Comparison of ENCODE assay signal across 8 cellular contexts in the genomic region with DNA sequence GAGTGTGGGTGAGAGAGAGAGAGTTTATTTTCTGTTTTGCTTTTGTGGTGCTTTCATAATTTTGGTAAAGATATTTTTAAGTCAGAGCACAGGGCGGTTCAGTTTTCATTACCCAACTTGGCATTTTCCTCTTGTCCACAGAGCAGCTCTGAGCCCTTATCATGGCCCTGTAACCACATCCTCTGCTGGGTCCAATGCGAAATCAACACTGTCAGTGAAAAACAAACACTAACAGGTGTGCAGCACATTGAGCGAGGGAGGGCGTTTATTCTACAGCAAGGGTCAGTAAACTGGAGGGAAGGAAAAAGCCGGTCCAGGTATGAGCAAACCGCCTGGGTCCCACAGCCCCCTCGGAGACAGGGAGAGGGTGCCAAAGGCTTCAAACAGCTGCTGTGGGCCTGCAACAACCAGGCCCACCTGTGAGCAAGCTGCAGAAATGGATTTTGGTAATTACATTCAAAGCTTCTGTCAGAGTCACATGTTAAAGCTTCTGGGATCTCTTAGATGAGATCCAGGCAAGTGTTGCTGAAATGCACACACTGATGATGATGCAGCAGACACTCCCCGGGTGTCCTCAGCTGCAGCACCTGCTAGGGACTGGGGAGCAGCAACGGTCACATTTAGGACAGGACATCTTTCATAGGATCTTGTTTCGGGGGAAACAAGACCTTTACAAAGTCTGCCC.
DNase-seq lines count a peak whose midpoint lies in the region; ATAC-seq and TF ChIP-seq lines count a peak whose summit lies in the region.

No MANE protein-coding gene starts in this region.

- intact Hi-C loops in activated T-helper 1 cell treated with anti-CD3 and anti-CD28 coated beads, Interleukin-12 subunit alpha, Interleukin-12 subunit beta, Interleukin-2, Interleukin-4 antibody, amounts not matched to agents 30 ng/mL and 10 ng/mL and 1 ng/mL, durations not matched to agents 14 hours and 24 hours and 36 hours (cut with micrococcal nuclease) = no loop called here

- TF ChIP-seq CTCF in type B pancreatic cell (conservative IDR thresholded peaks at IDR 0.05) = no peak

- H3K4me3 Mint-ChIP-seq in activated T-helper 1 cell treated with anti-CD3 and anti-CD28 coated beads, Interleukin-12 subunit alpha, Interleukin-12 subunit beta, Interleukin-2, Interleukin-4 antibody, amounts not matched to agents 30 ng/mL and 10 ng/mL and 1 ng/mL, durations not matched to agents 14 hours and 24 hours and 36 hours = peak overlapping the region; percentile 53
- H3K4me3 Mint-ChIP-seq in type B pancreatic cell = peak overlapping the region; percentile 5

- peaks cover 43% of the 10 kb centered on the region for H3K4me1 Mint-ChIP-seq in activated T-helper 1 cell treated with anti-CD3 and anti-CD28 coated beads, Interleukin-12 subunit alpha, Interleukin-12 subunit beta, Interleukin-2, Interleukin-4 antibody, amounts not matched to agents 30 ng/mL and 10 ng/mL and 1 ng/mL, durations not matched to agents 14 hours and 24 hours and 36 hours (ENCODE audit: low read depth)
- peaks cover 26% of the 10 kb centered on the region for H3K4me1 Mint-ChIP-seq in type B pancreatic cell (ENCODE audit: unreplicated experiment)

- H3K36me3 Mint-ChIP-seq in activated T-helper 1 cell treated with anti-CD3 and anti-CD28 coated beads, Interleukin-12 subunit alpha, Interleukin-12 subunit beta, Interleukin-2, Interleukin-4 antibody, amounts not matched to agents 30 ng/mL and 10 ng/mL and 1 ng/mL, durations not matched to agents 14 hours and 24 hours and 36 hours (ENCODE audit: low read depth) = no peaks in the 10 kb centered on the region
- no peaks in the 10 kb centered on the region for H3K36me3 Mint-ChIP-seq in type B pancreatic cell

- peak; percentile 82 for ATAC-seq in HG02870 (IDR thresholded peaks at IDR 0.05; ENCODE audit: unreplicated experiment)

- H3K27ac Mint-ChIP-seq in activated T-helper 1 cell treated with anti-CD3 and anti-CD28 coated beads, Interleukin-12 subunit alpha, Interleukin-12 subunit beta, Interleukin-2, Interleukin-4 antibody, amounts not matched to agents 30 ng/mL and 10 ng/mL and 1 ng/mL, durations not matched to agents 14 hours and 24 hours and 36 hours = peak overlapping the region; percentile 50
- H3K27ac Mint-ChIP-seq in type B pancreatic cell = peak overlapping the region; percentile 40

- no peaks in the 10 kb centered on the region for H3K9me3 Mint-ChIP-seq in activated T-helper 1 cell treated with anti-CD3 and anti-CD28 coated beads, Interleukin-12 subunit alpha, Interleukin-12 subunit beta, Interleukin-2, Interleukin-4 antibody, amounts not matched to agents 30 ng/mL and 10 ng/mL and 1 ng/mL, durations not matched to agents 14 hours and 24 hours and 36 hours
- H3K9me3 Mint-ChIP-seq in type B pancreatic cell = peaks cover 3% of the 10 kb centered on the region

- DNase-seq in activated CD4-positive, alpha-beta T cell treated with anti-CD3 and anti-CD28 coated beads for 4 hours = peak; percentile 8 to 19
- no peak for DNase-seq in activated CD4-positive, alpha-beta T cell treated with anti-CD3 and anti-CD28 coated beads, Interleukin-2, amount 50 U/mL, for 4 hours
- DNase-seq in NCI-H2081 treated with DMSO at 0.1 percent for 48 hours (lab: John Stamatoyannopoulos, UW) (peak; percentile 89), type B pancreatic cell (ENCODE audit: extremely low spot score, unreplicated experiment) (no peak), NCI-H2227 treated with DMSO at 0.1 percent for 48 hours (lab: John Stamatoyannopoulos, UW) (no peak), AG08396 (ENCODE audit: low spot score) (no peak)
- peak; percentile 47 for DNase-seq in activated T-helper 1 cell treated with anti-CD3 and anti-CD28 coated beads, Interleukin-12 subunit alpha, Interleukin-12 subunit beta, Interleukin-2, Interleukin-4 antibody, amounts not matched to agents 30 ng/mL and 10 ng/mL and 1 ng/mL, durations not matched to agents 14 hours and 24 hours and 36 hours (ENCODE audit: low spot score)

- peaks cover 4% of the 10 kb centered on the region for H3K27me3 Mint-ChIP-seq in activated T-helper 1 cell treated with anti-CD3 and anti-CD28 coated beads, Interleukin-12 subunit alpha, Interleukin-12 subunit beta, Interleukin-2, Interleukin-4 antibody, amounts not matched to agents 30 ng/mL and 10 ng/mL and 1 ng/mL, durations not matched to agents 14 hours and 24 hours and 36 hours (ENCODE audit: insufficient read depth)
- H3K27me3 Mint-ChIP-seq in type B pancreatic cell = no peaks in the 10 kb centered on the region

Comparison
In these comparisons a context has a peak if more than half of its experiments do, and no peak if none do; other contexts are left out.
1. DNase-seq: peak in activated CD4-positive, alpha-beta T cell treated with anti-CD3 and anti-CD28 coated beads for 4 hours (2 of 2), NCI-H2081 treated with DMSO at 0.1 percent for 48 hours (single experiment) and activated T-helper 1 cell treated with anti-CD3 and anti-CD28 coated beads, Interleukin-12 subunit alpha, Interleukin-12 subunit beta, Interleukin-2, Interleukin-4 antibody, amounts not matched to agents 30 ng/mL and 10 ng/mL and 1 ng/mL, durations not matched to agents 14 hours and 24 hours and 36 hours (single experiment); none in activated CD4-positive, alpha-beta T cell treated with anti-CD3 and anti-CD28 coated beads, Interleukin-2, amount 50 U/mL, for 4 hours (0 of 2), type B pancreatic cell (single experiment), NCI-H2227 treated with DMSO at 0.1 percent for 48 hours (single experiment) and AG08396 (single experiment).